In the genomic region with DNA sequence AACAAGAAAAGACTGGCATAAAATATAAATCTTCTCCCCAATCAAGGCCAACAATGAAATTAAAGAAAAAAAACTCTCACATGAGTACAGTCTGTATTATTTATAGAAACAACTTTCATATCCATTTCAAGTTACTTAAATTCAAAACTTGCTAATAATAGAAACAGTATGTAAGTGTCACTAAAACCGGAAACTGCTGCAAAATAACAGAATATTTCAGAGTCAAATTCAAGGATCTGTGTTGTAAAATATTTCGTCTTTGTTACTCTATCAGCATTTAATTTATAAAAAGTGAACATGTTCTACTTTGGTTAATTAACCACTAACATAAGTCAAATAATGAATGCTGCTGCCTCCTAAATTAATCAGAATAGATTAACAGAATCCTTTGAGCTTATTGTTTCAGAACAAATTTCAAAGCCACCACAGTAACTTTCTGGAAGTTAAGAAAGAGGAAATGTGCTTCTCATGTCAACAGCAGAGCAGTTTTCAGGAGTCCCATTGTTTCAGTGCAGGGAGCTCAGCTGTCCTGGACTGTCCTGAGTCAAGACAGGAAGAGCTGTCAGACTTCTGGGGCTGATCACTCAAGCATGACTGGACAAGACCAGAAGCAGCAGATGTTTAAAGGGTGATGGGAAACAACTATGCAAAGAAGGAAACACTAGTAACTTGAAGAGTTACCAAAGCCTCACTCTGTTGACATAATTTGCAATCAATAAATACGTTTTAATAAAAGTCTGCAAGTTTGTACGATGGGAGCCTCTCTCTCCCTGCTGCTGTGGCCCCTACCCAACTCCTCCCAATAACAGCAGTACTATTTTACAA, we compare ENCODE assay signal across 9 cellular contexts.
A peak's percentile ranks its signal among the peaks of the same experiment; 100 is the strongest.
DNase-seq lines count a peak whose midpoint lies in the region; ATAC-seq and TF ChIP-seq lines count a peak whose summit lies in the region.
"Had no signal": no experiment of that assay in that cellular context is flagged by ENCODE, and none has a peak within 500 bp of the region (broad histone marks: within the 10 kb centered on the region; RNA-seq: fewer than 3 reads in every experiment).

No MANE protein-coding gene starts in this region.

- H4K20me1 ChIP-seq in Karpas-422 (ENCODE audit: insufficient read depth, low read depth, low read length): peaks cover 50% of the 10 kb centered on the region; the same call in 1 of the 2 replicates

- H3K79me2 ChIP-seq in Karpas-422 (ENCODE audit: low read length): peaks cover 100% of the 10 kb centered on the region

- peak overlapping the region; percentile 91 for H3K27ac ChIP-seq in Karpas-422 (ENCODE audit: low read length)
- H3K27ac ChIP-seq: VCaP had no signal

- no peaks in the 10 kb centered on the region for H3K27me3 ChIP-seq in Karpas-422 (ENCODE audit: low read length)

- H3K4me1 Mint-ChIP-seq in activated T-helper 2 cell treated with anti-CD3 and anti-CD28 coated beads, Interferon-gamma antibody, Interleukin-2, Interleukin-4, amounts not matched to agents 10 μg/mL and 5 μg/mL and 100 μg/mL, durations not matched to agents 14 hours and 24 hours and 36 hours (ENCODE audit: low read depth): peaks cover 67% of the 10 kb centered on the region

- H3K4me3 ChIP-seq in GM12864 (ENCODE audit: low read depth, low read length) (no peak overlapping the region), Karpas-422 (ENCODE audit: low read length) (peak overlapping the region; percentile 44), skeletal muscle cell (ENCODE audit: low read depth, low read length) (no peak overlapping the region)

- no peak for TF ChIP-seq CTCF in GM12864 (IDR thresholded peaks at IDR 0.05; ENCODE audit: low read depth, low read length, missing control alignments)

- peaks cover 13% of the 10 kb centered on the region for H3K36me3 Mint-ChIP-seq in activated T-helper 2 cell treated with anti-CD3 and anti-CD28 coated beads, Interferon-gamma antibody, Interleukin-2, Interleukin-4, amounts not matched to agents 10 μg/mL and 5 μg/mL and 100 μg/mL, durations not matched to agents 14 hours and 24 hours and 36 hours (ENCODE audit: low read depth)

- peak overlapping the region; percentile 17 for H3K9ac ChIP-seq in Karpas-422 (ENCODE audit: low read length)

- no peaks in the 10 kb centered on the region for H3K9me3 ChIP-seq in Karpas-422 (ENCODE audit: low read length)

- no peaks in the 10 kb centered on the region for H3K27me3 Mint-ChIP-seq in activated T-helper 2 cell treated with anti-CD3 and anti-CD28 coated beads, Interferon-gamma antibody, Interleukin-2, Interleukin-4, amounts not matched to agents 10 μg/mL and 5 μg/mL and 100 μg/mL, durations not matched to agents 14 hours and 24 hours and 36 hours (ENCODE audit: low read depth)

- no peak overlapping the region for H3K4me3 Mint-ChIP-seq in activated T-helper 2 cell treated with anti-CD3 and anti-CD28 coated beads, Interferon-gamma antibody, Interleukin-2, Interleukin-4, amounts not matched to agents 10 μg/mL and 5 μg/mL and 100 μg/mL, durations not matched to agents 14 hours and 24 hours and 36 hours (ENCODE audit: low read depth)

- peak overlapping the region; percentile 1 for H3K27ac Mint-ChIP-seq in activated T-helper 2 cell treated with anti-CD3 and anti-CD28 coated beads, Interferon-gamma antibody, Interleukin-2, Interleukin-4, amounts not matched to agents 10 μg/mL and 5 μg/mL and 100 μg/mL, durations not matched to agents 14 hours and 24 hours and 36 hours

- no peaks in the 10 kb centered on the region for H3K9me3 Mint-ChIP-seq in activated T-helper 2 cell treated with anti-CD3 and anti-CD28 coated beads, Interferon-gamma antibody, Interleukin-2, Interleukin-4, amounts not matched to agents 10 μg/mL and 5 μg/mL and 100 μg/mL, durations not matched to agents 14 hours and 24 hours and 36 hours

- no peaks in the 10 kb centered on the region for H3K9me2 ChIP-seq in Karpas-422 (replicated peaks; ENCODE audit: insufficient read depth, low read length)

- H3K36me3 ChIP-seq in Karpas-422 (ENCODE audit: insufficient read depth, low read length): peaks cover 4% of the 10 kb centered on the region; the same call in 1 of the 2 replicates

- ATAC-seq in GM21717 (IDR thresholded peaks at IDR 0.05; ENCODE audit: unreplicated experiment) (peak; percentile 91), left cardiac atrium (peak; percentile 74 to 88)

- H3K4me2 ChIP-seq in Karpas-422 (ENCODE audit: low read depth, low read length, poor library complexity, severe bottlenecking): peak overlapping the region; percentile 70

- peak; percentile 90 for DNase-seq in GM12864 (ENCODE audit: low read depth)
- DNase-seq in Karpas-422: peak; percentile 87
- no peak for DNase-seq in activated T-helper 2 cell treated with anti-CD3 and anti-CD28 coated beads, Interferon-gamma antibody, Interleukin-2, Interleukin-4, amounts not matched to agents 10 μg/mL and 5 μg/mL and 100 μg/mL, durations not matched to agents 14 hours and 24 hours and 36 hours (ENCODE audit: low spot score)
- DNase-seq in left cardiac atrium: peak; percentile 39
- DNase-seq in skeletal muscle cell (ENCODE audit: low read depth): peak; percentile 52
- DNase-seq in NCI-H774 (lab: John Stamatoyannopoulos, UW): no peak
- no peak for DNase-seq in effector CD4-positive, alpha-beta T cell

- peaks cover 77% of the 10 kb centered on the region for H3K4me1 ChIP-seq in Karpas-422 (ENCODE audit: low read length)

- intact Hi-C loops in activated T-helper 2 cell treated with anti-CD3 and anti-CD28 coated beads, Interferon-gamma antibody, Interleukin-2, Interleukin-4, amounts not matched to agents 10 μg/mL and 5 μg/mL and 100 μg/mL, durations not matched to agents 14 hours and 24 hours and 36 hours (cut with micrococcal nuclease): no loop called here
- intact Hi-C loops in left cardiac atrium (cut with DNase I): no loop called here

- H2AFZ ChIP-seq in Karpas-422 (ENCODE audit: low read length): no peak overlapping the region

Comparison
In these comparisons a context has a peak if more than half of its experiments do, and no peak if none do; other contexts are left out.
1. DNase-seq: peak in GM12864 (single experiment), Karpas-422 (single experiment), left cardiac atrium (single experiment) and skeletal muscle cell (single experiment); none in activated T-helper 2 cell treated with anti-CD3 and anti-CD28 coated beads, Interferon-gamma antibody, Interleukin-2, Interleukin-4, amounts not matched to agents 10 μg/mL and 5 μg/mL and 100 μg/mL, durations not matched to agents 14 hours and 24 hours and 36 hours (single experiment), NCI-H774 (single experiment) and effector CD4-positive, alpha-beta T cell (single experiment).